8 cellular contexts compared by ENCODE assay signal in the genomic region with DNA sequence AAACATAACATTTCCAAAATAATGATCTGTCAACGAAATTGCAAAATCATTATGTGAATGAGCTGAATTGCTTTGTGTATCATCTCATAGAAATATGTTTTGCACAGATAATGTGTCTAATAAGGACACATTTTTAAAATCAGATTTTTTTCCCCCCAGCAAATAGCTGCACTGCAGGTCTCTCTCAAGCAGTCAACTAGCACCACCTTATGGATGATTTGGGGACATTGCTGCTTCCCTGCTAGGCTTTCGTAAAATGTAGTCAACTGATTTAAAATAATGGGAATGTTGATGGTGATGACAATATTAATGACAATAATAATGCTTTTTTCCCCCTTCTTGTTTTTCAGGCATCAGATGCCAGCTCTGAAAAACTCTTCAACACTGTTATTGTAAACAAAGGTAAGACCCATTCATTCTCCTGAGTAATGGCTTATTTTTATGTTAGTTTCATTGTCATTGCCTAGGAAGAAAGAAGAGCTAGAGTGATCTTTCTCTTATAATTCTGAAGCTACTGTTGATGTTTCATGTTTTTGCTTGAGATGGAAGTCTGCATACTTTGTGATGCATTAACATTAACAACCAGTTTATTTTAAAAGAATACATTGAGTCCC.
DNase-seq lines count a peak whose midpoint lies in the region; ATAC-seq and TF ChIP-seq lines count a peak whose summit lies in the region.

No MANE protein-coding gene starts in this region.

- peak in 1 of 7 experiments; percentile 36 for DNase-seq in CD8-positive, alpha-beta T cell
- DNase-seq in H9 (no peak), NCI-H446 treated with DMSO at 0.1 percent for 48 hours (lab: John Stamatoyannopoulos, UW) (peak; percentile 41), lower lobe of right lung (no peak)
- DNase-seq in central memory CD8-positive, alpha-beta T cell (ENCODE audit: low spot score in 2 of 2): peak in 1 of 2 donors; percentile 39
- DNase-seq in activated CD8-positive, alpha-beta memory T cell treated with anti-CD3 and anti-CD28 coated beads for 24 hours: no peak
- DNase-seq in activated T-cell treated with anti-CD3 and anti-CD28 coated beads, Interleukin-2, amount 50 U/mL, for 24 hours: no peak

- CTCF ChIA-PET in CD8-positive, alpha-beta T cell (lab: Charles Lee): interaction anchor here (0.6 to 2.2 kb wide), 26 partner anchors 10 to 588 kb away, joined by 3 to 16 read pairs (median 3); no protein-coding TSS in a partner anchor

- POLR2A ChIA-PET in CD8-positive, alpha-beta T cell (lab: Charles Lee): no interaction called here

- no peak overlapping the region for H3K23ac ChIP-seq in H9 (ENCODE audit: insufficient read length, low read depth, low read length)

- no peak overlapping the region for H4K91ac ChIP-seq in H9 (ENCODE audit: insufficient read length, low read depth, low read length)

- no peak overlapping the region for H3K27ac Mint-ChIP-seq in CD8-positive, alpha-beta T cell
- H3K27ac Mint-ChIP-seq in H9: peak overlapping the region in 1 of 3 experiments; percentile 80; a peak in 2 of 7 replicates
- H3K27ac Mint-ChIP-seq in central memory CD8-positive, alpha-beta T cell (ENCODE audit: low read depth): no peak overlapping the region
- no peak overlapping the region for H3K27ac Mint-ChIP-seq in activated T-cell treated with anti-CD3 and anti-CD28 coated beads, Interleukin-2, amount 50 U/mL, for 24 hours

- H3K4me3 Mint-ChIP-seq in CD8-positive, alpha-beta T cell: no peak overlapping the region
- peak overlapping the region; percentile 95 to 97 for H3K4me3 Mint-ChIP-seq in H9
- peak overlapping the region; percentile 96 for H3K4me3 Mint-ChIP-seq in central memory CD8-positive, alpha-beta T cell
- no peak overlapping the region for H3K4me3 Mint-ChIP-seq in activated T-cell treated with anti-CD3 and anti-CD28 coated beads, Interleukin-2, amount 50 U/mL, for 24 hours

- no peak overlapping the region for H2BK20ac ChIP-seq in H9 (ENCODE audit: low read depth, low read length, poor library complexity, severe bottlenecking)

- peaks cover 22% of the 10 kb centered on the region for H3K27me3 Mint-ChIP-seq in CD8-positive, alpha-beta T cell (ENCODE audit: low read depth)
- peaks cover 2% of the 10 kb centered on the region; the same call in 1 of the 2 replicates for H3K27me3 Mint-ChIP-seq in H9 (ENCODE audit: low read depth)
- H3K27me3 Mint-ChIP-seq in central memory CD8-positive, alpha-beta T cell: no peaks in the 10 kb centered on the region
- peaks cover 43% of the 10 kb centered on the region for H3K27me3 Mint-ChIP-seq in activated T-cell treated with anti-CD3 and anti-CD28 coated beads, Interleukin-2, amount 50 U/mL, for 24 hours

- peaks cover 8% of the 10 kb centered on the region for H3K4me1 ChIP-seq in CD8-positive, alpha-beta T cell (ENCODE audit: insufficient read depth, low read length)
- H3K4me1 ChIP-seq in H9 (ENCODE audit: insufficient read depth, low read length) (peaks cover 16% of the 10 kb centered on the region; the same call in 1 of the 2 replicates), lower lobe of right lung (peaks cover 22% of the 10 kb centered on the region)

- H3K36me3 ChIP-seq in CD8-positive, alpha-beta T cell (ENCODE audit: insufficient read depth, low read length): no peaks in the 10 kb centered on the region
- H3K36me3 ChIP-seq in lower lobe of right lung: peaks cover 7% of the 10 kb centered on the region

- H3K79me2 ChIP-seq in H9 (ENCODE audit: insufficient read depth, low read length): peaks cover 29% of the 10 kb centered on the region; the same call in 1 of the 2 replicates

- TF ChIP-seq CTCF in CD8-positive, alpha-beta T cell (IDR thresholded peaks at IDR 0.05): peak; percentile 96
- peak; percentile 96 for TF ChIP-seq CTCF in H9 (conservative IDR thresholded peaks at IDR 0.05)
- peak; percentile 85 for TF ChIP-seq CTCF in lower lobe of right lung (IDR thresholded peaks at IDR 0.05)

- H4K8ac ChIP-seq in H9 (replicated peaks; ENCODE audit: insufficient read length, low read depth, low read length): no peak overlapping the region

- H2BK15ac ChIP-seq in H9 (ENCODE audit: low read depth, low read length): no peak overlapping the region

- no peak overlapping the region for H3T11ph ChIP-seq in H9 (ENCODE audit: low read length)

- WGBS in H9 (ENCODE audit: extremely low coverage, insufficient read length, low lambda C conversion rate): no CpG with 5 or more reads among the region's 2 CpGs

- no peak overlapping the region for H2AFZ ChIP-seq in H9 (ENCODE audit: low read length)

- H3K4me2 ChIP-seq in H9 (ENCODE audit: insufficient read depth, insufficient read length, low read length): peak overlapping the region; percentile 15

- no peak overlapping the region for H3K4ac ChIP-seq in H9 (ENCODE audit: low read depth, low read length)

- no peak overlapping the region for H3K18ac ChIP-seq in H9 (ENCODE audit: insufficient read length, low read depth, low read length)

- H3K14ac ChIP-seq in H9 (ENCODE audit: insufficient read depth, low read length): no peak overlapping the region

- H3K27ac ChIP-seq in CD8-positive, alpha-beta T cell (ENCODE audit: low read depth, low read length): no peak overlapping the region
- H3K27ac ChIP-seq in H9 (ENCODE audit: insufficient read length, low read depth, low read length): no peak overlapping the region
- H3K27ac ChIP-seq in lower lobe of right lung: no peak overlapping the region

- H2BK12ac ChIP-seq in H9 (ENCODE audit: insufficient read length, low read depth, low read length): no peak overlapping the region

- no peak overlapping the region for H2BK120ac ChIP-seq in H9 (ENCODE audit: low read depth, low read length, poor library complexity, severe bottlenecking)

- no peak overlapping the region for H4K5ac ChIP-seq in H9 (ENCODE audit: insufficient read length, low read depth, low read length)

- no peak overlapping the region for H2BK5ac ChIP-seq in H9 (ENCODE audit: insufficient read length, low read length)

- H3K4me1 Mint-ChIP-seq in CD8-positive, alpha-beta T cell (ENCODE audit: low read depth): peaks cover 25% of the 10 kb centered on the region
- H3K4me1 Mint-ChIP-seq in H9: peaks cover 2 to 5% of the 10 kb centered on the region in 2 experiments
- peaks cover 36% of the 10 kb centered on the region for H3K4me1 Mint-ChIP-seq in central memory CD8-positive, alpha-beta T cell
- H3K4me1 Mint-ChIP-seq in activated T-cell treated with anti-CD3 and anti-CD28 coated beads, Interleukin-2, amount 50 U/mL, for 24 hours (ENCODE audit: low read depth): peaks cover 19% of the 10 kb centered on the region

- H3K9ac ChIP-seq in H9 (ENCODE audit: extremely low read depth, insufficient read length, low read length): no peak overlapping the region

- H3K9me3 Mint-ChIP-seq in CD8-positive, alpha-beta T cell: no peaks in the 10 kb centered on the region
- peaks cover 3 to 4% of the 10 kb centered on the region in 2 experiments; a peak in 3 of 5 replicates for H3K9me3 Mint-ChIP-seq in H9
- H3K9me3 Mint-ChIP-seq in central memory CD8-positive, alpha-beta T cell: no peaks in the 10 kb centered on the region
- no peaks in the 10 kb centered on the region for H3K9me3 Mint-ChIP-seq in activated T-cell treated with anti-CD3 and anti-CD28 coated beads, Interleukin-2, amount 50 U/mL, for 24 hours

- intact Hi-C loops in CD8-positive, alpha-beta T cell (cut with DNase I, micrococcal nuclease): loop anchor here (1.0 to 10.0 kb wide), 4 partner anchors 111 to 874 kb away; no protein-coding TSS in a partner anchor
- intact Hi-C loops in lower lobe of right lung (cut with DNase I): no loop called here

- H2AK5ac ChIP-seq in H9 (ENCODE audit: insufficient read length, low read length): no peak overlapping the region

- no peaks in the 10 kb centered on the region for H4K20me1 ChIP-seq in H9 (ENCODE audit: control insufficient read depth, insufficient read depth, insufficient read length)

- no peaks in the 10 kb centered on the region for H3K79me1 ChIP-seq in H9 (ENCODE audit: insufficient read depth, low read depth, low read length, poor library complexity, severe bottlenecking)

- no peak for ATAC-seq in CD8-positive, alpha-beta T cell
- no peak for ATAC-seq in central memory CD8-positive, alpha-beta T cell (replicated peaks; ENCODE audit: extremely low read depth, poor library complexity, severe bottlenecking)
- ATAC-seq in lower lobe of right lung: no peak
- ATAC-seq in GM19397 (IDR thresholded peaks at IDR 0.05; ENCODE audit: unreplicated experiment): no peak

- H3K36me3 Mint-ChIP-seq in CD8-positive, alpha-beta T cell: peaks cover 2% of the 10 kb centered on the region
- peaks cover 2 to 41% (median 22%) of the 10 kb centered on the region in 3 experiments for H3K36me3 Mint-ChIP-seq in H9 (ENCODE audit: insufficient read depth in 1 of 3, low read depth in 3 of 3)
- H3K36me3 Mint-ChIP-seq in central memory CD8-positive, alpha-beta T cell (ENCODE audit: insufficient read depth): peaks cover 27% of the 10 kb centered on the region
- peaks cover 3% of the 10 kb centered on the region for H3K36me3 Mint-ChIP-seq in activated T-cell treated with anti-CD3 and anti-CD28 coated beads, Interleukin-2, amount 50 U/mL, for 24 hours (ENCODE audit: low read depth)

- no peaks in the 10 kb centered on the region for H3K9me3 ChIP-seq in CD8-positive, alpha-beta T cell (ENCODE audit: low read length)
- H3K9me3 ChIP-seq in H9 (ENCODE audit: control insufficient read depth, low read depth, low read length): no peaks in the 10 kb centered on the region
- no peaks in the 10 kb centered on the region for H3K9me3 ChIP-seq in lower lobe of right lung

- peaks cover 13% of the 10 kb centered on the region for H3K23me2 ChIP-seq in H9 (ENCODE audit: insufficient read length, low read depth, low read length, poor library complexity, severe bottlenecking)

- no peak overlapping the region for H3K56ac ChIP-seq in H9 (ENCODE audit: insufficient read length, low read depth, low read length)

- H3K4me3 ChIP-seq in CD8-positive, alpha-beta T cell (ENCODE audit: low read depth, low read length): no peak overlapping the region
- no peak overlapping the region for H3K4me3 ChIP-seq in lower lobe of right lung

- H3K27me3 ChIP-seq in CD8-positive, alpha-beta T cell (ENCODE audit: insufficient read depth, low read length): no peaks in the 10 kb centered on the region
- H3K27me3 ChIP-seq in H9 (ENCODE audit: insufficient read depth, low read length) (no peaks in the 10 kb centered on the region), lower lobe of right lung (ENCODE audit: low read depth) (peaks cover 9% of the 10 kb centered on the region)

Comparison
In these comparisons a context has a peak if more than half of its experiments do, and no peak if none do; other contexts are left out.
1. H3K4me3 Mint-ChIP-seq: peak in H9 (2 of 2) and central memory CD8-positive, alpha-beta T cell (single experiment); none in CD8-positive, alpha-beta T cell (single experiment) and activated T-cell treated with anti-CD3 and anti-CD28 coated beads, Interleukin-2, amount 50 U/mL, for 24 hours (single experiment).
2. Peak in every context shown above with its lines, with median percentiles within 50 percentile points of each other: CTCF ChIP-seq.